In genomic region chr7:37198188-37198905, GRCh38 we compare ENCODE assay signal across 13 cellular contexts.
DNase-seq lines count a peak whose midpoint lies in the region; ATAC-seq, FAIRE-seq and TF ChIP-seq lines count a peak whose summit lies in the region.
"Had no signal": no experiment of that assay in that cellular context is flagged by ENCODE, and none has a peak within 500 bp of the region (broad histone marks: within the 10 kb centered on the region; RNA-seq: fewer than 3 reads in every experiment).

No MANE protein-coding gene starts in this region.

- H3K4me1 ChIP-seq in psoas muscle = peaks cover 9% of the 10 kb centered on the region

- FAIRE-seq in urothelium cell line (lab: Jason Lieb, UNC) = no peak
- FAIRE-seq: colon had no signal

- H3K4me3 ChIP-seq in LNCaP clone FGC (ENCODE audit: low read depth, low read length) = no peak overlapping the region
- H3K4me3 ChIP-seq in dorsolateral prefrontal cortex = peak overlapping the region in 2 of 59 donors; percentile 14 to 25
- H3K4me3 ChIP-seq in psoas muscle = no peak overlapping the region
- H3K4me3 ChIP-seq: esophagus squamous epithelium, SK-N-MC, thyroid gland had no signal

- DNase-seq in NCI-H146 (lab: John Stamatoyannopoulos, UW) (peak; percentile 24), NCI-H146 treated with DMSO at 0.1 percent for 48 hours (lab: John Stamatoyannopoulos, UW; ENCODE audit: unreplicated experiment) (no peak), LNCaP clone FGC (ENCODE audit: low read depth) (peak; percentile 7), dorsolateral prefrontal cortex (no peak), psoas muscle (no peak), CD1c-positive myeloid dendritic cell (ENCODE audit: extremely low spot score) (no peak), activated gamma-delta T cell treated with Interleukin-2 at 50 U/mL for 16 hours (no peak), urothelium cell line (ENCODE audit: low spot score) (no peak)
- DNase-seq: esophagus squamous epithelium had no signal

- TF ChIP-seq CTCF in LNCaP clone FGC (IDR thresholded peaks at IDR 0.05; ENCODE audit: control insufficient read depth, extremely low read depth, insufficient read depth) (no peak), dorsolateral prefrontal cortex (IDR thresholded peaks at IDR 0.05 in 54 of 56, conservative IDR thresholded peaks at IDR 0.05 in 2 of 56; ENCODE audit: low read depth in 1 of 56, partially characterized antibody in 56 of 56) (no peak), psoas muscle (IDR thresholded peaks at IDR 0.05) (no peak)

- H3K9me3 ChIP-seq in psoas muscle = no peaks in the 10 kb centered on the region
- H3K9me3 ChIP-seq: esophagus squamous epithelium, thyroid gland had no signal

- intact Hi-C loops in dorsolateral prefrontal cortex (cut with DNase I) = loop anchor here (5.0 kb wide), 4 partner anchors 216 to 726 kb away; no protein-coding TSS in a partner anchor
- intact Hi-C loops in psoas muscle (cut with DNase I) = loop anchor here (2.0 to 5.0 kb wide), 2 partner anchors 231 to 232 kb away; no protein-coding TSS in a partner anchor

- ATAC-seq in psoas muscle = peak in 3 of 4 donors; percentile 8 to 53 (median 49)

- H3K36me3 ChIP-seq in psoas muscle (ENCODE audit: insufficient read depth in 1 of 2, low read depth in 1 of 2) = no peaks in the 10 kb centered on the region

- H3K27me3 ChIP-seq in dorsolateral prefrontal cortex = no peaks in the 10 kb centered on the region
- H3K27me3 ChIP-seq in psoas muscle (ENCODE audit: insufficient read depth in 3 of 3, low read length in 2 of 3) = no peaks in the 10 kb centered on the region
- H3K27me3 ChIP-seq: esophagus squamous epithelium, thyroid gland had no signal

- H3K27ac ChIP-seq in dorsolateral prefrontal cortex (peak overlapping the region in 44 of 59 donors; percentile 0 to 93 (median 63)), psoas muscle (no peak overlapping the region)
- H3K27ac ChIP-seq: esophagus squamous epithelium, HL-60, SK-N-MC, thyroid gland had no signal

- WGBS in psoas muscle, 3 donors = 39 to 51% (median 40%) methylated on average over 8 of the region's 8 CpGs

Comparison
In these comparisons a context has a peak if more than half of its experiments do, and no peak if none do; other contexts are left out.
1. DNase-seq: peak in NCI-H146 (single experiment) and LNCaP clone FGC (single experiment); none in NCI-H146 treated with DMSO at 0.1 percent for 48 hours (single experiment), dorsolateral prefrontal cortex (0 of 10), psoas muscle (0 of 2), CD1c-positive myeloid dendritic cell (single experiment), activated gamma-delta T cell treated with Interleukin-2 at 50 U/mL for 16 hours (single experiment) and urothelium cell line (single experiment).